In genomic region chrX:77743720-77744119, GRCh38 we compare ENCODE assay signal across 12 cellular contexts. TPM values are rescaled to one million over a fixed set of nuclear protein-coding genes. Genes with fewer than 3 reads are reported as not detected.
DNase-seq lines count a peak whose midpoint lies in the region; ATAC-seq and TF ChIP-seq lines count a peak whose summit lies in the region.
"Had no signal": no experiment of that assay in that cellular context is flagged by ENCODE, and none has a peak within 500 bp of the region (broad histone marks: within the 10 kb centered on the region; RNA-seq: fewer than 3 reads in every experiment).

No MANE protein-coding gene starts in this region.

- H3K4me1 ChIP-seq in uterus: no peaks in the 10 kb centered on the region

- H3K27me3 ChIP-seq in uterus: no peaks in the 10 kb centered on the region

- H3K4me3 ChIP-seq in uterus: no peak overlapping the region

- no peaks in the 10 kb centered on the region for H3K27me3 Mint-ChIP-seq in T-helper 17 cell
- H3K27me3 Mint-ChIP-seq: activated naive CD4-positive, alpha-beta T cell treated with anti-CD3 and anti-CD28 coated beads, Interleukin-2, amount 10 ng/mL, durations not matched to agents 7 days and 5 days had no signal

- peaks cover 29% of the 10 kb centered on the region for H3K4me1 Mint-ChIP-seq in T-helper 17 cell

- no peaks in the 10 kb centered on the region for H3K36me3 Mint-ChIP-seq in T-helper 17 cell (ENCODE audit: low read depth)

- no peak for ATAC-seq in T-helper 17 cell
- no peak for ATAC-seq in HG03354 (IDR thresholded peaks at IDR 0.05; ENCODE audit: poor library complexity, severe bottlenecking, unreplicated experiment)

- H3K36me3 ChIP-seq in uterus: no peaks in the 10 kb centered on the region

- H3K27ac ChIP-seq in C4-2B (peak overlapping the region; percentile 52), uterus (no peak overlapping the region)

- no peak for TF ChIP-seq POLR2A in uterus (IDR thresholded peaks at IDR 0.05)

- no peak overlapping the region for H3K4me3 Mint-ChIP-seq in T-helper 17 cell
- H3K4me3 Mint-ChIP-seq: activated naive CD4-positive, alpha-beta T cell treated with anti-CD3 and anti-CD28 coated beads, Interleukin-2, amount 10 ng/mL, durations not matched to agents 7 days and 5 days had no signal

- peak overlapping the region; percentile 83 for H3K27ac Mint-ChIP-seq in T-helper 17 cell
- H3K27ac Mint-ChIP-seq: activated naive CD4-positive, alpha-beta T cell treated with anti-CD3 and anti-CD28 coated beads, Interleukin-2, amount 10 ng/mL, durations not matched to agents 7 days and 5 days had no signal

- intact Hi-C loops in uterus (cut with DNase I; ENCODE audit: low total_unique reads): no loop called here

- DNase-seq in ELF-1 (ENCODE audit: low read depth, low spot score) (peak; percentile 72), T-helper 17 cell (no peak), myocyte (ENCODE audit: low read depth) (peak; percentile 43), uterus (no peak), GDM1 (lab: John Stamatoyannopoulos, UW) (no peak), UCSD-AML1 (lab: John Stamatoyannopoulos, UW; ENCODE audit: unreplicated experiment) (no peak)
- DNase-seq: activated naive CD4-positive, alpha-beta T cell treated with anti-CD3 and anti-CD28 coated beads, Interleukin-2, amount 10 ng/mL, durations not matched to agents 7 days and 5 days; GF-D8; NCI-H510A treated with DMSO at 0.1 percent for 48 hours; stimulated activated CD4-positive, alpha-beta T cell treated with anti-CD3 and anti-CD28 coated beads, Interleukin-2, amount 100 ng/mL, for 48 hours had no signal

- TF ChIP-seq CTCF in C4-2B (conservative IDR thresholded peaks at IDR 0.05) (no peak), uterus (IDR thresholded peaks at IDR 0.05) (no peak)

- H3K9me3 ChIP-seq in T-helper 17 cell (ENCODE audit: control insufficient read depth, low read length, poor library complexity, severe bottlenecking): no peaks in the 10 kb centered on the region
- H3K9me3 ChIP-seq in uterus: no peaks in the 10 kb centered on the region

RNA-seq across cellular contexts. Expression of gene ATRX, which starts 42.3 kb away (rescaled TPM):
- total RNA-seq in T-helper 17 cell (100 to 1,000 TPM; 103 to 104 TPM), myocyte (64.6 and 72.4 TPM in 2 replicates), uterus (100 to 1,000 TPM in 2 of 4 donors, 10 to 100 TPM in 2; 22.8 to 249 (median 112) TPM)
- 13.7 TPM for polyA plus RNA-seq in myocyte (2012)

Comparison
In these comparisons a context has a peak if more than half of its experiments do, and no peak if none do; other contexts are left out.
1. DNase-seq: peak in ELF-1 (single experiment) and myocyte (single experiment); none in T-helper 17 cell (0 of 3), uterus (0 of 2), GDM1 (single experiment) and UCSD-AML1 (single experiment).